In the genomic region with DNA sequence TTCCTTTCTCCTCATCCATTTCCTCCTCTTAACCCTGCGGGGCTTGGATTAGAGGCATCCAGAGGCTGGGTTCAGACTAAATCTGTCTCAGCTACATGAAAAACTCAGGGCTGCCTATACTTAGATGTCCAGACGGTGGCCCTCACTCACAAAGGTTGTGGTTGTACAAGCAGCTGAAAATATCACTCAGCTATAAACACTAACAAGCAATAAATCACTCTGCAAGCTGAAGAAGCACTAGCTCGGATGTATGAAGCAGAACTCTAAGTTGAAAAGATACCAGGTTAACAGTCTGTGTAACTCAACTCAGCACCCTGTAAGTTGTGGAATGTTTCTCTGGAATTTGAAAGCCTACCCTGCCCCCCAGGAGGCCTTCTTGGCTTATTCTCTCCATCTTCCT, we compare ENCODE assay signal across 16 cellular contexts.
DNase-seq lines count a peak whose midpoint lies in the region; ATAC-seq, FAIRE-seq and TF ChIP-seq lines count a peak whose summit lies in the region.
"Had no signal": no experiment of that assay in that cellular context is flagged by ENCODE, and none has a peak within 500 bp of the region (broad histone marks: within the 10 kb centered on the region; RNA-seq: fewer than 3 reads in every experiment).

No MANE protein-coding gene starts in this region.

- H3K56ac ChIP-seq in H1 (replicated peaks; ENCODE audit: insufficient read length, low read depth, low read length): no peak overlapping the region

- peaks cover 3 to 12% (median 8%) of the 10 kb centered on the region in 4 experiments; a peak in 5 of 7 replicates for H3K4me1 ChIP-seq in H1 (replicated peaks in 1 of 4; ENCODE audit: control insufficient read depth in 3 of 4, insufficient read depth in 4 of 4, low read length in 3 of 4)

- CTCF ChIA-PET in BJ (lab: Yijun Ruan, JAX): interaction anchor here (0.6 to 3.0 kb wide), 17 partner anchors 10 to 186 kb away, joined by 3 to 13 read pairs (median 4); partner anchors contain the start of gene ACCS
- CTCF ChIA-PET in H1 (lab: Charles Lee; ENCODE audit: partially characterized antibody): interaction anchor here (0.6 to 3.6 kb wide), 9 partner anchors 13 to 437 kb away, joined by 3 to 22 read pairs (median 3); no protein-coding TSS in a partner anchor

- H3K4ac ChIP-seq in H1 (replicated peaks; ENCODE audit: insufficient read length, low read depth, low read length): no peak overlapping the region

- POLR2A ChIA-PET in BJ (lab: Charles Lee): interaction anchor here (0.7 to 1.1 kb wide), 2 partner anchors 16 to 48 kb away, joined by 3 to 5 read pairs; no protein-coding TSS in a partner anchor
- POLR2A ChIA-PET in H1 (lab: Charles Lee; ENCODE audit: partially characterized antibody): interaction anchor here (1.4 kb wide), 1 partner anchor 80 kb away, joined by 3 read pairs; no protein-coding TSS in a partner anchor

- H3K4me1 Mint-ChIP-seq in IgD-negative memory B cell (no peaks in the 10 kb centered on the region), nephron progenitor cell (peaks cover 52% of the 10 kb centered on the region)
- H3K4me1 Mint-ChIP-seq: stimulated activated naive CD8-positive, alpha-beta T cell treated with anti-CD3 and anti-CD28 coated beads, Interleukin-15, amount 100 ng/mL, for 72 hours had no signal

- H3K9me3 Mint-ChIP-seq in IgD-negative memory B cell (no peaks in the 10 kb centered on the region), nephron progenitor cell (peaks cover 9% of the 10 kb centered on the region)
- H3K9me3 Mint-ChIP-seq: CD8-positive, alpha-beta memory T cell; stimulated activated naive CD8-positive, alpha-beta T cell treated with anti-CD3 and anti-CD28 coated beads, Interleukin-15, amount 100 ng/mL, for 72 hours had no signal

- no peak overlapping the region for H3K27ac ChIP-seq in H1 (ENCODE audit: low read depth, low read length)
- H3K27ac ChIP-seq: HL-60 had no signal

- H3K27me3 Mint-ChIP-seq in IgD-negative memory B cell (no peaks in the 10 kb centered on the region), nephron progenitor cell (ENCODE audit: low read depth, poor library complexity) (peaks cover 5% of the 10 kb centered on the region)
- H3K27me3 Mint-ChIP-seq: CD8-positive, alpha-beta memory T cell; stimulated activated naive CD8-positive, alpha-beta T cell treated with anti-CD3 and anti-CD28 coated beads, Interleukin-15, amount 100 ng/mL, for 72 hours had no signal

- no peaks in the 10 kb centered on the region for H3K79me1 ChIP-seq in H1 (ENCODE audit: low read depth, low read length)

- no peak overlapping the region for H2BK120ac ChIP-seq in H1 (replicated peaks; ENCODE audit: low read depth, low read length)

- no peak overlapping the region for H3K18ac ChIP-seq in H1 (ENCODE audit: extremely low read depth, low read length)

- no peak overlapping the region for H4K5ac ChIP-seq in H1 (ENCODE audit: insufficient read length, low read depth, low read length)

- H3K27ac Mint-ChIP-seq in IgD-negative memory B cell (peak overlapping the region in 2 of 3 donors; percentile 58 to 71), nephron progenitor cell (peak overlapping the region; percentile 50)
- H3K27ac Mint-ChIP-seq: stimulated activated naive CD8-positive, alpha-beta T cell treated with anti-CD3 and anti-CD28 coated beads, Interleukin-15, amount 100 ng/mL, for 72 hours had no signal

- H3K9me3 ChIP-seq in H1 (ENCODE audit: insufficient read depth in 2 of 2, low read depth in 1 of 2, low read length in 1 of 2): no peaks in the 10 kb centered on the region; a peak in 1 of 4 replicates

- H3K4me3 ChIP-seq in BJ (ENCODE audit: low read depth, low read length): no peak overlapping the region
- peak overlapping the region in 1 of 4 experiments; percentile 10; a peak in 1 of 8 replicates for H3K4me3 ChIP-seq in H1 (ENCODE audit: extremely low read depth in 1 of 4, insufficient read depth in 2 of 4, low read depth in 3 of 4, low read length in 4 of 4)

- H3K4me2 ChIP-seq in H1 (ENCODE audit: insufficient read depth in 1 of 2, low read depth in 2 of 2, low read length in 2 of 2): peak overlapping the region; percentile 44 to 54; a peak in 2 of 4 replicates

- H2AK5ac ChIP-seq in H1 (ENCODE audit: low read depth, low read length): no peak overlapping the region

- H3K14ac ChIP-seq in H1 (ENCODE audit: insufficient read length): no peak overlapping the region

- no peak overlapping the region for H4K91ac ChIP-seq in H1 (replicated peaks; ENCODE audit: insufficient read length, low read length)

- H3K23me2 ChIP-seq in H1 (ENCODE audit: low read depth, low read length): no peaks in the 10 kb centered on the region

- FAIRE-seq in H1 (lab: Jason Lieb, UNC): peak; percentile 50

- H3K27me3 ChIP-seq in BJ (ENCODE audit: control insufficient read depth, insufficient read depth, low read length): no peaks in the 10 kb centered on the region
- no peaks in the 10 kb centered on the region for H3K27me3 ChIP-seq in H1 (replicated peaks in 1 of 4; ENCODE audit: control insufficient read depth in 3 of 4, extremely low read depth in 1 of 4, insufficient read depth in 3 of 4, low read length in 3 of 4)

- no peaks in the 10 kb centered on the region for H3K79me2 ChIP-seq in H1 (ENCODE audit: control insufficient read depth in 1 of 2, insufficient read depth in 2 of 2, low read length in 2 of 2)

- no peak overlapping the region for H2BK15ac ChIP-seq in H1 (ENCODE audit: low read length)

- H2AFZ ChIP-seq in H1 (ENCODE audit: low read length): no peak overlapping the region

- no peak overlapping the region for H2BK5ac ChIP-seq in H1 (ENCODE audit: low read depth, low read length)

- TF ChIP-seq CTCF in BJ (IDR thresholded peaks at IDR 0.05; ENCODE audit: insufficient read depth, low read depth, low read length) (peak; percentile 36), H1 (IDR thresholded peaks at IDR 0.05; ENCODE audit: control extremely low read depth in 1 of 3, insufficient read depth in 1 of 3, low read depth in 1 of 3, low read length in 3 of 3) (no peak), nephron progenitor cell (IDR thresholded peaks at IDR 0.05) (no peak)

- H2BK12ac ChIP-seq in H1 (ENCODE audit: low read depth, low read length): 0 out of 2 replicates have a peak overlapping the region, but pooled peaks have one; percentile 62

- DNase-seq in BJ (ENCODE audit: low read depth): peak; percentile 23
- no peak for DNase-seq in H1 (ENCODE audit: low read depth in 1 of 2, low spot score in 2 of 2)
- no peak for DNase-seq in nephron progenitor cell
- DNase-seq in activated gamma-delta T cell (lab: John Stamatoyannopoulos, UW): no peak
- no peak for DNase-seq in NCI-H187 treated with DMSO at 0.1 percent for 48 hours (lab: John Stamatoyannopoulos, UW)
- no peak for DNase-seq in activated CD4-positive, alpha-beta T cell treated with anti-CD3 and anti-CD28 coated beads, Interleukin-2, amount 50 U/mL, for 1 hour
- DNase-seq: activated T-cell treated with anti-CD3 and anti-CD28 coated beads, Interleukin-2, amount 50 U/mL, for 48 hours; CD8-positive, alpha-beta memory T cell; effector CD8-positive, alpha-beta T cell; hippocampal formation; NCI-H1048; NCI-H69; stimulated activated naive CD8-positive, alpha-beta T cell treated with anti-CD3 and anti-CD28 coated beads, Interleukin-15, amount 100 ng/mL, for 72 hours had no signal

- H3K36me3 ChIP-seq in BJ (ENCODE audit: control insufficient read depth, insufficient read depth, low read length) (no peaks in the 10 kb centered on the region), H1 (ENCODE audit: control insufficient read depth in 2 of 4, insufficient read depth in 4 of 4, low read length in 3 of 4) (no peaks in the 10 kb centered on the region)

- no peak for ATAC-seq in HG02623 (IDR thresholded peaks at IDR 0.05; ENCODE audit: unreplicated experiment)
- ATAC-seq: stimulated activated naive CD8-positive, alpha-beta T cell treated with anti-CD3 and anti-CD28 coated beads, Interleukin-15, amount 100 ng/mL, for 72 hours had no signal

- no peak overlapping the region for H2BK20ac ChIP-seq in H1 (ENCODE audit: low read length)

- peak in 1 of 2 experiments; percentile 4; a peak in 1 of 4 replicates for TF ChIP-seq RAD21 in H1 (IDR thresholded peaks at IDR 0.05 in 1 of 2, conservative IDR thresholded peaks at IDR 0.05 in 1 of 2; ENCODE audit: low read depth in 2 of 2, low read length in 2 of 2)

- no peak overlapping the region for H3K23ac ChIP-seq in H1 (ENCODE audit: insufficient read length)

- no peak for TF ChIP-seq POLR2A in H1 (IDR thresholded peaks at IDR 0.05; ENCODE audit: control extremely low read depth in 1 of 2, low read depth in 2 of 2, low read length in 2 of 2)

- WGBS in H1 (ENCODE audit: extremely low coverage in 1 of 2, insufficient coverage in 1 of 2, insufficient read length in 1 of 2, insufficient replicate concordance in 2 of 2, low coverage in 1 of 2, low lambda C conversion rate in 2 of 2, missing lambda C conversion rate in 1 of 2), 2 experiments: 67% methylated on average over 3 of the region's 3 CpGs; no CpG with 5 or more reads in 1 of the 2 experiments

- no peak overlapping the region for H4K8ac ChIP-seq in H1 (ENCODE audit: extremely low read depth, insufficient read depth, low read length)

- no peaks in the 10 kb centered on the region for H4K20me1 ChIP-seq in H1 (replicated peaks in 1 of 2; ENCODE audit: control insufficient read depth in 1 of 2, insufficient read depth in 2 of 2, low read length in 2 of 2)

- H3K36me3 Mint-ChIP-seq in IgD-negative memory B cell: peaks cover 5% of the 10 kb centered on the region
- H3K36me3 Mint-ChIP-seq in nephron progenitor cell (ENCODE audit: low read depth): peaks cover 24% of the 10 kb centered on the region

- H3K9ac ChIP-seq in H1 (replicated peaks in 1 of 4; ENCODE audit: extremely low read depth in 1 of 4, low read depth in 3 of 4, low read length in 3 of 4): no peak overlapping the region

- no peak overlapping the region for H3K4me3 Mint-ChIP-seq in IgD-negative memory B cell
- peak overlapping the region; percentile 30 for H3K4me3 Mint-ChIP-seq in nephron progenitor cell
- H3K4me3 Mint-ChIP-seq: CD8-positive, alpha-beta memory T cell; stimulated activated naive CD8-positive, alpha-beta T cell treated with anti-CD3 and anti-CD28 coated beads, Interleukin-15, amount 100 ng/mL, for 72 hours had no signal

- TF ChIP-seq EP300 in H1 (IDR thresholded peaks at IDR 0.05; ENCODE audit: borderline replicate concordance in 1 of 2, low read depth in 2 of 2, low read length in 2 of 2): no peak

TF ChIP-seq in H1, 55 proteins besides CTCF, POLR2A, EP300 and RAD21:
- TF ChIP-seq RBBP5 (IDR thresholded peaks at IDR 0.05; ENCODE audit: borderline replicate concordance, low read depth, low read length) (no peak), TAF1 (IDR thresholded peaks at IDR 0.05; ENCODE audit: low read depth, low read length) (no peak), TEAD4 (IDR thresholded peaks at IDR 0.05; ENCODE audit: low read depth, low read length) (peak; percentile 75), NRF1 (IDR thresholded peaks at IDR 0.05; ENCODE audit: low read depth, low read length) (no peak), TCF12 (IDR thresholded peaks at IDR 0.05; ENCODE audit: low read depth, low read length) (no peak), ZNF274 (IDR thresholded peaks at IDR 0.05; ENCODE audit: borderline replicate concordance, extremely low read depth, low read length) (no peak), JUND (IDR thresholded peaks at IDR 0.05; ENCODE audit: low read length) (no peak)
